13 cellular contexts compared by ENCODE assay signal in the genomic region with DNA sequence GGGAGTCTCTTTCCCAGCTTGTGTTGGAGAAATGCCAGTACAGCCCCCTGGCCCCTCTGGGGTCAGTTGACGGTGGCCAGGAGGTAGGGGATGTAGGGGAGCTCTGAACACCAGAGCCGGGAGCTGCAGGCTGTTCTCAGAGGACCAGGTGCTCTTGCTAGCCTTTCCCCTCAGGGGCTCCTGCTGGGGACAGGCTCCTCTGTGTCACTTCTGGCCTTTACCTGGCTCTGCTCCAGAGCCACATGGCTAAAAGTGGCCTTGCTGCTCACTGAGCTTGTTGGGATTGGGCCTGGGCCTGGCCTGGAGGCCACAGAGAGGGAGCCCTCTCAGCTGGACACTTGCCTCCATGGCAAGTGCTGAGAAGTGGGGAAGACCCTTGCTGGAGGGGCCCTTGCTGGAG. TPM values are rescaled to one million over a fixed set of nuclear protein-coding genes. Genes with fewer than 3 reads are reported as not detected.
DNase-seq lines count a peak whose midpoint lies in the region; ATAC-seq lines count a peak whose summit lies in the region.
"Had no signal": no experiment of that assay in that cellular context is flagged by ENCODE, and none has a peak within 500 bp of the region (broad histone marks: within the 10 kb centered on the region; RNA-seq: fewer than 3 reads in every experiment).

No MANE protein-coding gene starts in this region.

- DNase-seq in Right ventricle myocardium superior (no peak), cardiac septum (ENCODE audit: low spot score) (no peak), left lobe of liver (ENCODE audit: low spot score) (no peak), mucosa of gallbladder (ENCODE audit: low spot score) (no peak), activated gamma-delta T cell treated with Interleukin-2 at 50 U/mL for 16 hours (no peak)
- DNase-seq in stimulated activated CD4-positive, alpha-beta T cell treated with anti-CD3 and anti-CD28 coated beads, Interleukin-15, amount 100 ng/mL, for 24 hours, result no peak
- DNase-seq: GOT3, KG1, NCI-H1436, NCI-H345, NCI-H526, OCI-M1 had no signal

- peak overlapping the region; percentile 89 for H3K27ac Mint-ChIP-seq in dendritic cell treated with granulocyte-macrophage colony-stimulating factor and Interleukin-4, amounts not matched to agents 40 ng/mL and 50 ng/mL, for 4 days

- intact Hi-C loops in Right ventricle myocardium superior (cut with DNase I), result no loop called here
- intact Hi-C loops in cardiac septum (cut with DNase I), result no loop called here
- intact Hi-C loops in dendritic cell treated with granulocyte-macrophage colony-stimulating factor and Interleukin-4, amounts not matched to agents 40 ng/mL and 50 ng/mL, for 4 days (cut with micrococcal nuclease), result no loop called here

- peaks cover 5% of the 10 kb centered on the region for H3K36me3 Mint-ChIP-seq in dendritic cell treated with granulocyte-macrophage colony-stimulating factor and Interleukin-4, amounts not matched to agents 40 ng/mL and 50 ng/mL, for 4 days (ENCODE audit: low read depth)

- H3K27me3 Mint-ChIP-seq in dendritic cell treated with granulocyte-macrophage colony-stimulating factor and Interleukin-4, amounts not matched to agents 40 ng/mL and 50 ng/mL, for 4 days, result peaks cover 4% of the 10 kb centered on the region

- no peaks in the 10 kb centered on the region for H3K9me3 Mint-ChIP-seq in dendritic cell treated with granulocyte-macrophage colony-stimulating factor and Interleukin-4, amounts not matched to agents 40 ng/mL and 50 ng/mL, for 4 days

- ATAC-seq in Right ventricle myocardium superior (ENCODE audit: poor library complexity), result peak; percentile 52
- peak; percentile 16 for ATAC-seq in left lobe of liver

- peaks cover 54% of the 10 kb centered on the region for H3K4me1 Mint-ChIP-seq in dendritic cell treated with granulocyte-macrophage colony-stimulating factor and Interleukin-4, amounts not matched to agents 40 ng/mL and 50 ng/mL, for 4 days (ENCODE audit: low read depth)

- no peak overlapping the region for H3K4me3 Mint-ChIP-seq in dendritic cell treated with granulocyte-macrophage colony-stimulating factor and Interleukin-4, amounts not matched to agents 40 ng/mL and 50 ng/mL, for 4 days

RNA-seq across cellular contexts. Expression of gene BCL7A, which starts 50.8 kb away (rescaled TPM):
- 15.1 TPM for total RNA-seq in Right ventricle myocardium superior
- total RNA-seq in cardiac septum, result 18.2 TPM
- total RNA-seq in left lobe of liver, result 5.2 TPM
- 17.7 TPM for total RNA-seq in mucosa of gallbladder

RNA-seq across cellular contexts. Expression of gene CFAP251, which starts 52.5 kb away (rescaled TPM):
- total RNA-seq in Right ventricle myocardium superior (0.65 TPM), cardiac septum (3.8 TPM), left lobe of liver (2.2 TPM), mucosa of gallbladder (7.0 TPM)
